ENCODE assay signal across 18 cellular contexts in genomic region chr1:33133478-33134105, GRCh38. TPM values are rescaled to one million over a fixed set of nuclear protein-coding genes. Genes with fewer than 3 reads are reported as not detected.
DNase-seq lines count a peak whose midpoint lies in the region; ATAC-seq and TF ChIP-seq lines count a peak whose summit lies in the region.
"Had no signal": no experiment of that assay in that cellular context is flagged by ENCODE, and none has a peak within 500 bp of the region (broad histone marks: within the 10 kb centered on the region; RNA-seq: fewer than 3 reads in every experiment).

No MANE protein-coding gene starts in this region.

- in situ Hi-C loops in gastrocnemius medialis (cut with MboI; ENCODE audit: low sequenced_read_pairs in 4 of 4) = no loop called here
- in situ Hi-C loops in G401 (cut with HindIII; ENCODE audit: low sequenced_read_pairs) = no loop called here

- H3K4me2 ChIP-seq in mesenchymal stem cell (ENCODE audit: low read length, poor library complexity, severe bottlenecking) = no peak overlapping the region
- H3K4me2 ChIP-seq: A549 had no signal

- H2BK120ac ChIP-seq in mesenchymal stem cell (ENCODE audit: low read depth, low read length) = no peak overlapping the region

- H2AFZ ChIP-seq in mesenchymal stem cell (ENCODE audit: low read depth, low read length) = no peak overlapping the region

- peaks cover 0 to 6% of the 10 kb centered on the region in 2 experiments for H3K27me3 ChIP-seq in mesenchymal stem cell (ENCODE audit: control insufficient read depth in 1 of 2, insufficient read depth in 1 of 2, low read length in 2 of 2)
- H3K27me3 ChIP-seq in gastrocnemius medialis = no peaks in the 10 kb centered on the region

- H3K4me1 ChIP-seq in mesenchymal stem cell (ENCODE audit: control insufficient read depth, insufficient read depth, low read depth, low read length) (peaks cover 3% of the 10 kb centered on the region), gastrocnemius medialis (peaks cover 3 to 27% of the 10 kb centered on the region in 2 donors)
- H3K4me1 ChIP-seq: A549, HAP-1 had no signal

- peak overlapping the region; percentile 90 for H3K27ac ChIP-seq in SK-N-MC
- H3K27ac ChIP-seq in mesenchymal stem cell (ENCODE audit: low read length, poor library complexity, severe bottlenecking) = no peak overlapping the region
- no peak overlapping the region for H3K27ac ChIP-seq in gastrocnemius medialis
- H3K27ac ChIP-seq: A549 had no signal

- no peak for TF ChIP-seq POLR2A in gastrocnemius medialis (IDR thresholded peaks at IDR 0.05)

- no peak overlapping the region for H2BK5ac ChIP-seq in mesenchymal stem cell (ENCODE audit: low read depth, low read length, poor library complexity, severe bottlenecking)

- ATAC-seq in left cardiac atrium (peak; percentile 15 to 49), gastrocnemius medialis (no peak)
- ATAC-seq: A549, Panc1 had no signal

- intact Hi-C loops in left cardiac atrium (cut with DNase I) = no loop called here
- intact Hi-C loops in cardiac septum (cut with DNase I) = loop anchor here (5.0 to 10.0 kb wide), 2 partner anchors 234 to 331 kb away; no protein-coding TSS in a partner anchor
- intact Hi-C loops in gastrocnemius medialis (cut with DNase I; ENCODE audit: low total_unique reads) = no loop called here

- no peak for DNase-seq in left cardiac atrium
- DNase-seq in cardiac septum (ENCODE audit: low spot score) = no peak
- DNase-seq in SK-N-MC (ENCODE audit: low read depth, low spot score) = no peak
- no peak for DNase-seq in mesenchymal stem cell
- no peak for DNase-seq in gastrocnemius medialis
- no peak for DNase-seq in G401 (ENCODE audit: low spot score)
- DNase-seq in foreskin melanocyte = no peak
- DNase-seq in NCI-H1417 (lab: John Stamatoyannopoulos, UW) = no peak
- DNase-seq: Calu3, DMS79, Kasumi-1, NCI-H1105, NCI-H1930, NCI-H510A had no signal

- H4K8ac ChIP-seq in mesenchymal stem cell (ENCODE audit: low read length) = no peak overlapping the region

- H3K18ac ChIP-seq in mesenchymal stem cell (ENCODE audit: low read depth in 1 of 2, low read length in 2 of 2) = no peak overlapping the region

- WGBS in mesenchymal stem cell = 83% methylated on average over 10 of the region's 10 CpGs

- H3K79me1 ChIP-seq in mesenchymal stem cell (replicated peaks; ENCODE audit: low read length, poor library complexity, severe bottlenecking) = no peaks in the 10 kb centered on the region

- no peak overlapping the region for H2BK12ac ChIP-seq in mesenchymal stem cell (ENCODE audit: low read length in 2 of 2)

- H3K14ac ChIP-seq in mesenchymal stem cell (ENCODE audit: low read length in 2 of 2) = no peak overlapping the region

- no peak overlapping the region for H3K4ac ChIP-seq in mesenchymal stem cell (ENCODE audit: low read depth in 1 of 2, low read length in 2 of 2)

- H4K91ac ChIP-seq in mesenchymal stem cell (ENCODE audit: low read length) = peak overlapping the region; percentile 8

- H3K23ac ChIP-seq in mesenchymal stem cell (ENCODE audit: low read length in 2 of 2) = no peak overlapping the region

- no peak overlapping the region for H3K4me3 ChIP-seq in SK-N-MC
- H3K4me3 ChIP-seq in mesenchymal stem cell (ENCODE audit: insufficient read depth in 1 of 2, low read depth in 1 of 2, low read length in 2 of 2) = no peak overlapping the region
- H3K4me3 ChIP-seq in gastrocnemius medialis = no peak overlapping the region
- H3K4me3 ChIP-seq: A549, HAP-1 had no signal

- H2BK15ac ChIP-seq in mesenchymal stem cell (ENCODE audit: low read depth, poor library complexity, severe bottlenecking) = no peak overlapping the region

- H3K36me3 ChIP-seq in SK-N-MC (ENCODE audit: insufficient read depth, low read length) (no peaks in the 10 kb centered on the region), mesenchymal stem cell (ENCODE audit: control insufficient read depth in 1 of 2, insufficient read depth in 2 of 2, low read depth in 1 of 2, low read length in 2 of 2) (peaks cover 0 to 10% of the 10 kb centered on the region in 2 experiments), gastrocnemius medialis (no peaks in the 10 kb centered on the region)
- H3K36me3 ChIP-seq: HAP-1 had no signal

- H3K9ac ChIP-seq in SK-N-MC (ENCODE audit: insufficient read length) (no peak overlapping the region), mesenchymal stem cell (ENCODE audit: low read length) (no peak overlapping the region)

- H3K9me3 ChIP-seq in SK-N-MC (ENCODE audit: low read depth, low read length) = no peaks in the 10 kb centered on the region
- H3K9me3 ChIP-seq in mesenchymal stem cell (ENCODE audit: control insufficient read depth, low read length) = no peaks in the 10 kb centered on the region
- no peaks in the 10 kb centered on the region for H3K9me3 ChIP-seq in gastrocnemius medialis
- H3K9me3 ChIP-seq: A549, HAP-1 had no signal

- no peak overlapping the region for H2AK5ac ChIP-seq in mesenchymal stem cell (ENCODE audit: low read length, severe bottlenecking)

- no peak for TF ChIP-seq CTCF in gastrocnemius medialis (IDR thresholded peaks at IDR 0.05 in 4 of 5, conservative IDR thresholded peaks at IDR 0.05 in 1 of 5)

RNA-seq across cellular contexts. Expression of gene TRIM62, which starts 48.3 kb away (rescaled TPM):
- total RNA-seq in left cardiac atrium = 1 to 10 TPM; 2.4 to 2.8 TPM
- total RNA-seq in cardiac septum = 3.5 TPM
- 10.9 TPM for polyA plus RNA-seq in mesenchymal stem cell (2013, experiment 1 of 2)
- 10.9 TPM for polyA plus RNA-seq in mesenchymal stem cell (2013, experiment 2 of 2)
- 10 to 100 TPM in 1 of 4 donors, 1 to 10 TPM in 3; 3.3 to 10.8 (median 7.4) TPM for total RNA-seq in gastrocnemius medialis
- total RNA-seq in G401 (2014; rRNA removed; shearing (Covaris generic)) = 1.5 and 1.7 TPM in 2 replicates

RNA-seq across cellular contexts. Expression of gene AZIN2, which starts 52.6 kb away (rescaled TPM):
- 1 to 10 TPM; 1.8 to 2.6 TPM for total RNA-seq in left cardiac atrium
- total RNA-seq in cardiac septum = 5.8 TPM
- polyA plus RNA-seq in mesenchymal stem cell (2013, experiment 1 of 2) = 4.2 TPM
- polyA plus RNA-seq in mesenchymal stem cell (2013, experiment 2 of 2) = 3.2 TPM
- 1 to 10 TPM in 3 of 4 donors, under 1 TPM in 1; 0.52 to 3.1 (median 1.2) TPM for total RNA-seq in gastrocnemius medialis
- 13.1 and 13.6 TPM in 2 replicates for total RNA-seq in G401 (2014; rRNA removed; shearing (Covaris generic))
- total RNA-seq: HT-29 had no signal

Comparison
In these comparisons a context has a peak if more than half of its experiments do, and no peak if none do; other contexts are left out.
1. ATAC-seq: peak in left cardiac atrium (2 of 2); none in gastrocnemius medialis (0 of 2).